In genomic region chr22:36274547-36274946, GRCh38 we compare ENCODE assay signal across 1 cellular context.
TF ChIP-seq lines count a peak whose summit lies in the region.

No MANE protein-coding gene starts in this region.

TF ChIP-seq in K562, 482 proteins besides CTCF, POLR2A, EP300 and RAD21:
- TF ChIP-seq SMAD4 (CRISPR knock-in tag; conservative IDR thresholded peaks at IDR 0.05): no peak
- TF ChIP-seq, protein P1, sequence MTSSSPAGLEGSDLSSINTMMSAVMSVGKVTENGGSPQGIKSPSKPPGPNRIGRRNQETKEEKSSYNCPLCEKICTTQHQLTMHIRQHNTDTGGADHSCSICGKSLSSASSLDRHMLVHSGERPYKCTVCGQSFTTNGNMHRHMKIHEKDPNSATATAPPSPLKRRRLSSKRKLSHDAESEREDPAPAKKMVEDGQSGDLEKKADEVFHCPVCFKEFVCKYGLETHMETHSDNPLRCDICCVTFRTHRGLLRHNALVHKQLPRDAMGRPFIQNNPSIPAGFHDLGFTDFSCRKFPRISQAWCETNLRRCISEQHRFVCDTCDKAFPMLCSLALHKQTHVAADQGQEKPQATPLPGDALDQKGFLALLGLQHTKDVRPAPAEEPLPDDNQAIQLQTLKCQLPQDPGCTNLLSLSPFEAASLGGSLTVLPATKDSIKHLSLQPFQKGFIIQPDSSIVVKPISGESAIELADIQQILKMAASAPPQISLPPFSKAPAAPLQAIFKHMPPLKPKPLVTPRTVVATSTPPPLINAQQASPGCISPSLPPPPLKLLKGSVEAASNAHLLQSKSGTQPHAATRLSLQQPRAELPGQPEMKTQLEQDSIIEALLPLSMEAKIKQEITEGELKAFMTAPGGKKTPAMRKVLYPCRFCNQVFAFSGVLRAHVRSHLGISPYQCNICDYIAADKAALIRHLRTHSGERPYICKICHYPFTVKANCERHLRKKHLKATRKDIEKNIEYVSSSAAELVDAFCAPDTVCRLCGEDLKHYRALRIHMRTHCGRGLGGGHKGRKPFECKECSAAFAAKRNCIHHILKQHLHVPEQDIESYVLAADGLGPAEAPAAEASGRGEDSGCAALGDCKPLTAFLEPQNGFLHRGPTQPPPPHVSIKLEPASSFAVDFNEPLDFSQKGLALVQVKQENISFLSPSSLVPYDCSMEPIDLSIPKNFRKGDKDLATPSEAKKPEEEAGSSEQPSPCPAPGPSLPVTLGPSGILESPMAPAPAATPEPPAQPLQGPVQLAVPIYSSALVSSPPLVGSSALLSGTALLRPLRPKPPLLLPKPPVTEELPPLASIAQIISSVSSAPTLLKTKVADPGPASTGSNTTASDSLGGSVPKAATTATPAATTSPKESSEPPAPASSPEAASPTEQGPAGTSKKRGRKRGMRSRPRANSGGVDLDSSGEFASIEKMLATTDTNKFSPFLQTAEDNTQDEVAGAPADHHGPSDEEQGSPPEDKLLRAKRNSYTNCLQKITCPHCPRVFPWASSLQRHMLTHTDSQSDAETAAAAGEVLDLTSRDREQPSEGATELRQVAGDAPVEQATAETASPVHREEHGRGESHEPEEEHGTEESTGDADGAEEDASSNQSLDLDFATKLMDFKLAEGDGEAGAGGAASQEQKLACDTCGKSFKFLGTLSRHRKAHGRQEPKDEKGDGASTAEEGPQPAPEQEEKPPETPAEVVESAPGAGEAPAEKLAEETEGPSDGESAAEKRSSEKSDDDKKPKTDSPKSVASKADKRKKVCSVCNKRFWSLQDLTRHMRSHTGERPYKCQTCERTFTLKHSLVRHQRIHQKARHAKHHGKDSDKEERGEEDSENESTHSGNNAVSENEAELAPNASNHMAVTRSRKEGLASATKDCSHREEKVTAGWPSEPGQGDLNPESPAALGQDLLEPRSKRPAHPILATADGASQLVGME (CRISPR knock-in tag; IDR thresholded peaks at IDR 0.05): no peak
